ENCODE assay signal across 8 cellular contexts in the genomic region with DNA sequence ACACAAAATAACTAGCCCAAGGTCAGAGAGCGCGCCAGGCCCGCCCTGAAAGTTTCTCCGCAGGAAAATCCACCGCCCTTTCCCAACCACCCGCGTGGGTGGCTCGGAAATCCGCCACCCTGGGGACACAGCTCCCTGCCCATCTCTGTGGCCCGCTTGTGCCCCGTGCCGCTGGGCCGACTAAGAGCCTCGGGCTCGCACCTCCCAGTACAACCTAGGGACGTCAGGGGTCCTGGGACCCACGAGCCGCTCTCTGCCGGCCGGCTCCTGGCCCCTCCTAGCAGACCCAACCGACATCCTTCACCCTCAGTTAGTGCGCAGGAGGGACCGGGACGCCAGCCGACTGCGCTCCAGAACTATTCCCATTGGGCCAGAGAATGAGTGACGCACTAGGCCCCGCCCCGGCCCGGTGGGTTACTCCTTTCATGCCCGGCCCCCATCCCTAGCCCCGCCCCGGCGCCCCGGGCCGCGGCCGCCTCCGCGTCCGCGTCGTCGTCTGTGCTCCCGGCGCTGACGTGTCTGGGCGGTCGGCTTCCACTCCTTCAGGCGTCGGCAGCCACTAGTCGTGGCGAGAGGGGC. TPM values are rescaled to one million over a fixed set of nuclear protein-coding genes. Genes with fewer than 3 reads are reported as not detected.
DNase-seq lines count a peak whose midpoint lies in the region; ATAC-seq and TF ChIP-seq lines count a peak whose summit lies in the region.

No MANE protein-coding gene starts in this region.

- ATAC-seq in GM19455 (IDR thresholded peaks at IDR 0.05; ENCODE audit: unreplicated experiment) (peak; percentile 94), lower lobe of right lung (peak; percentile 97 to 99)

- peak overlapping the region; percentile 97 to 99 (median 98) for H3K27ac Mint-ChIP-seq in CD4-positive, alpha-beta memory T cell
- H3K27ac Mint-ChIP-seq in activated CD4-positive, alpha-beta memory T cell treated with anti-CD3 and anti-CD28 coated beads, Interleukin-2, amount 10 ng/mL, durations not matched to agents 7 days and 5 days = peak overlapping the region; percentile 89

- H3K27ac ChIP-seq in CD4-positive, alpha-beta memory T cell (ENCODE audit: low read depth, low read length) = peak overlapping the region; percentile 85
- H3K27ac ChIP-seq in duodenal mucosa (ENCODE audit: low read depth, low read length) (peak overlapping the region; percentile 94), lower lobe of right lung (peak overlapping the region; percentile 93)

- no peaks in the 10 kb centered on the region for H3K9me3 ChIP-seq in CD4-positive, alpha-beta memory T cell (ENCODE audit: control insufficient read depth in 1 of 2, low read length in 2 of 2)
- H3K9me3 ChIP-seq in duodenal mucosa (ENCODE audit: control insufficient read depth in 1 of 2, low read length in 2 of 2) (no peaks in the 10 kb centered on the region), lower lobe of right lung (no peaks in the 10 kb centered on the region)

- intact Hi-C loops in CD4-positive, alpha-beta memory T cell (cut with micrococcal nuclease) = loop anchor here (1.0 to 2.0 kb wide), 3 partner anchors 64 to 760 kb away; partner anchors contain the start of genes NOS1AP, NUF2 and UHMK1
- intact Hi-C loops in lower lobe of right lung (cut with DNase I) = no loop called here

- H3K9ac ChIP-seq in duodenal mucosa (ENCODE audit: low read depth in 1 of 2, low read length in 2 of 2) = peak overlapping the region; percentile 77 to 95

- H3K27me3 Mint-ChIP-seq in CD4-positive, alpha-beta memory T cell = no peaks in the 10 kb centered on the region
- no peaks in the 10 kb centered on the region for H3K27me3 Mint-ChIP-seq in activated CD4-positive, alpha-beta memory T cell treated with anti-CD3 and anti-CD28 coated beads, Interleukin-2, amount 10 ng/mL, durations not matched to agents 7 days and 5 days

- no peaks in the 10 kb centered on the region for H3K9me3 Mint-ChIP-seq in CD4-positive, alpha-beta memory T cell
- H3K9me3 Mint-ChIP-seq in activated CD4-positive, alpha-beta memory T cell treated with anti-CD3 and anti-CD28 coated beads, Interleukin-2, amount 10 ng/mL, durations not matched to agents 7 days and 5 days = no peaks in the 10 kb centered on the region

- TF ChIP-seq CTCF in lower lobe of right lung (IDR thresholded peaks at IDR 0.05) = no peak

- POLR2A ChIA-PET in CD4-positive, alpha-beta memory T cell (lab: Charles Lee; ENCODE audit: partially characterized antibody) = interaction anchor here (1.0 to 1.6 kb wide), 4 partner anchors 8 to 63 kb away, joined by 3 to 4 read pairs (median 4); partner anchors contain the start of gene UHMK1
- POLR2A ChIA-PET in activated CD4-positive, alpha-beta memory T cell treated with anti-CD3 and anti-CD28 coated beads, Interleukin-2, amount 10 ng/mL, durations not matched to agents 7 days and 5 days (lab: Charles Lee) = interaction anchor here (1.1 to 1.6 kb wide), 4 partner anchors 17 to 63 kb away, joined by 3 to 7 read pairs (median 4); no protein-coding TSS in a partner anchor

- H3K4me3 ChIP-seq in CD4-positive, alpha-beta memory T cell (ENCODE audit: low read length in 2 of 2) = peak overlapping the region; percentile 63 to 95
- H3K4me3 ChIP-seq in duodenal mucosa (ENCODE audit: low read depth in 1 of 2, low read length in 2 of 2) (peak overlapping the region; percentile 86 to 94), lower lobe of right lung (peak overlapping the region; percentile 91)

- H3K4me1 Mint-ChIP-seq in CD4-positive, alpha-beta memory T cell = peaks cover 17 to 48% (median 30%) of the 10 kb centered on the region in 4 donors
- peaks cover 30% of the 10 kb centered on the region for H3K4me1 Mint-ChIP-seq in activated CD4-positive, alpha-beta memory T cell treated with anti-CD3 and anti-CD28 coated beads, Interleukin-2, amount 10 ng/mL, durations not matched to agents 7 days and 5 days

- CTCF ChIA-PET in CD4-positive, alpha-beta memory T cell (lab: Charles Lee; ENCODE audit: partially characterized antibody) = no interaction called here
- CTCF ChIA-PET in activated CD4-positive, alpha-beta memory T cell treated with anti-CD3 and anti-CD28 coated beads, Interleukin-2, amount 10 ng/mL, durations not matched to agents 7 days and 5 days (lab: Charles Lee) = no interaction called here

- peaks cover 19% of the 10 kb centered on the region for H3K4me1 ChIP-seq in CD4-positive, alpha-beta memory T cell (ENCODE audit: insufficient read depth, low read length)
- H3K4me1 ChIP-seq in duodenal mucosa (ENCODE audit: control insufficient read depth in 1 of 2, insufficient read depth in 2 of 2, low read length in 2 of 2) (peaks cover 29 to 36% of the 10 kb centered on the region in 2 donors), lower lobe of right lung (peaks cover 30% of the 10 kb centered on the region)

- peak overlapping the region; percentile 93 to 97 (median 96) for H3K4me3 Mint-ChIP-seq in CD4-positive, alpha-beta memory T cell
- H3K4me3 Mint-ChIP-seq in activated CD4-positive, alpha-beta memory T cell treated with anti-CD3 and anti-CD28 coated beads, Interleukin-2, amount 10 ng/mL, durations not matched to agents 7 days and 5 days = peak overlapping the region; percentile 91

- DNase-seq in CD4-positive, alpha-beta memory T cell = peak; percentile 97 to 98 (median 98)
- DNase-seq in HK-2 (ENCODE audit: unreplicated experiment) (peak; percentile 99), NCI-H82 treated with DMSO at 0.1 percent for 48 hours (lab: John Stamatoyannopoulos, UW; ENCODE audit: unreplicated experiment) (peak; percentile 97), lower lobe of right lung (peak; percentile 99)
- peak; percentile 98 for DNase-seq in activated CD4-positive, alpha-beta memory T cell treated with anti-CD3 and anti-CD28 coated beads, Interleukin-2, amount 10 ng/mL, durations not matched to agents 7 days and 5 days
- DNase-seq in stimulated activated CD4-positive, alpha-beta T cell treated with anti-CD3 and anti-CD28 coated beads, TNF-alpha, amount 100 ng/mL, for 1 hour (ENCODE audit: low read depth in 3 of 3, low spot score in 1 of 3) = peak; percentile 91 to 99 (median 95)

- H3K36me3 Mint-ChIP-seq in CD4-positive, alpha-beta memory T cell = peaks cover 0 to 12% of the 10 kb centered on the region in 2 donors
- peaks cover 2% of the 10 kb centered on the region for H3K36me3 Mint-ChIP-seq in activated CD4-positive, alpha-beta memory T cell treated with anti-CD3 and anti-CD28 coated beads, Interleukin-2, amount 10 ng/mL, durations not matched to agents 7 days and 5 days (ENCODE audit: low read depth)

- H3K27me3 ChIP-seq in CD4-positive, alpha-beta memory T cell (ENCODE audit: insufficient read depth, low read length) = no peaks in the 10 kb centered on the region
- H3K27me3 ChIP-seq in duodenal mucosa (ENCODE audit: control insufficient read depth in 1 of 2, insufficient read depth in 2 of 2, low read length in 2 of 2) = no peaks in the 10 kb centered on the region
- no peaks in the 10 kb centered on the region for H3K27me3 ChIP-seq in lower lobe of right lung (ENCODE audit: low read depth)

- H3K36me3 ChIP-seq in CD4-positive, alpha-beta memory T cell (ENCODE audit: insufficient read depth, low read length) = no peaks in the 10 kb centered on the region
- H3K36me3 ChIP-seq in duodenal mucosa (ENCODE audit: control insufficient read depth in 1 of 2, insufficient read depth in 2 of 2, low read length in 2 of 2) (no peaks in the 10 kb centered on the region), lower lobe of right lung (peaks cover 3% of the 10 kb centered on the region)

RNA-seq across cellular contexts. Expression of gene UAP1, which starts 0.4 kb away (rescaled TPM):
- 10 to 100 TPM; 21.5 to 22.7 TPM for total RNA-seq in CD4-positive, alpha-beta memory T cell
- 10 to 100 TPM; 24.6 to 33.7 TPM for polyA plus RNA-seq in CD4-positive, alpha-beta memory T cell
- total RNA-seq in activated CD4-positive, alpha-beta memory T cell treated with anti-CD3 and anti-CD28 coated beads, Interleukin-2, amount 10 ng/mL, durations not matched to agents 7 days and 5 days = 10 to 100 TPM; 16.8 TPM
- total RNA-seq in lower lobe of right lung = 29.4 TPM

Comparison
In these comparisons a context has a peak if more than half of its experiments do, and no peak if none do; other contexts are left out.
1. Peak in every context shown above with its lines: DNase-seq, ATAC-seq, H3K4me3 ChIP-seq and H3K27ac ChIP-seq.